Comparison of ENCODE assay signal across 15 cellular contexts in genomic region chr5:139263431-139263975, GRCh38. TPM values are rescaled to one million over a fixed set of nuclear protein-coding genes. Genes with fewer than 3 reads are reported as not detected.
A peak's percentile ranks its signal among the peaks of the same experiment; 100 is the strongest.
DNase-seq lines count a peak whose midpoint lies in the region; ATAC-seq and TF ChIP-seq lines count a peak whose summit lies in the region.
"Had no signal": no experiment of that assay in that cellular context is flagged by ENCODE, and none has a peak within 500 bp of the region (broad histone marks: within the 10 kb centered on the region; RNA-seq: fewer than 3 reads in every experiment).

No MANE protein-coding gene starts in this region.

- WGBS in hepatocyte (ENCODE audit: low lambda C conversion rate, missing lambda C conversion rate) = 92% methylated on average over 1 of the region's 1 CpG

- no peak overlapping the region for H3K27ac ChIP-seq in GM23338 (ENCODE audit: low read depth)
- H3K27ac ChIP-seq in hepatocyte = peak overlapping the region; percentile 11

- DNase-seq in GM23338 (ENCODE audit: low spot score) = no peak
- peak; percentile 37 for DNase-seq in MV-4-11 (lab: John Stamatoyannopoulos, UW)
- no peak for DNase-seq in hepatocyte (ENCODE audit: low spot score)
- DNase-seq in stimulated activated naive B cell treated with anti-CD40 and anti-IgM and Interleukin-4, amounts not matched to agents 10 μg/mL and 1 μg/mL and 100 μg/mL, for 72 hours = no peak
- DNase-seq in dedifferentiated amniotic fluid mesenchymal stem cell (ENCODE audit: extremely low spot score) = no peak
- DNase-seq: activated CD4-positive, alpha-beta T cell treated with anti-CD3 and anti-CD28 coated beads, Interleukin-2, amount 10 ng/mL, durations not matched to agents 7 days and 5 days; NCI-H1105 treated with DMSO at 0.1 percent for 48 hours; NCI-H345; WERI-Rb-1 had no signal

- H3K4me2 ChIP-seq in GM23338 (no peak overlapping the region), hepatocyte (no peak overlapping the region)

- H3K36me3 ChIP-seq in GM23338 (ENCODE audit: insufficient read depth) = no peaks in the 10 kb centered on the region
- no peaks in the 10 kb centered on the region for H3K36me3 ChIP-seq in hepatocyte (replicated peaks; ENCODE audit: insufficient read depth, low read depth)
- H3K36me3 ChIP-seq: WERI-Rb-1 had no signal

- H4K20me1 ChIP-seq in GM23338 (replicated peaks; ENCODE audit: insufficient read depth) (no peaks in the 10 kb centered on the region), hepatocyte (ENCODE audit: insufficient read depth, poor library complexity, severe bottlenecking) (no peaks in the 10 kb centered on the region)

- no peaks in the 10 kb centered on the region for H3K9me3 Mint-ChIP-seq in GM23338
- no peaks in the 10 kb centered on the region for H3K9me3 Mint-ChIP-seq in stimulated activated naive B cell treated with anti-CD40 and anti-IgM and Interleukin-4, amounts not matched to agents 10 μg/mL and 1 μg/mL and 100 μg/mL, for 72 hours
- H3K9me3 Mint-ChIP-seq: activated CD4-positive, alpha-beta T cell treated with anti-CD3 and anti-CD28 coated beads, Interleukin-2, amount 10 ng/mL, durations not matched to agents 7 days and 5 days; activated naive CD4-positive, alpha-beta T cell treated with anti-CD3 and anti-CD28 coated beads, Interleukin-2, amount 50 U/mL, for 72 hours; CD4-positive, alpha-beta memory T cell; stimulated activated effector memory CD8-positive, alpha-beta T cell treated with anti-CD3 and anti-CD28 coated beads, Interleukin-12 subunit alpha, Interleukin-12 subunit beta, amount 100 ng/mL, for 72 hours had no signal

- 0 out of 2 replicates have a peak overlapping the region, but pooled peaks have one; percentile 78 for H2AFZ ChIP-seq in GM23338
- no peak overlapping the region for H2AFZ ChIP-seq in hepatocyte

- no peaks in the 10 kb centered on the region for H3K9me3 ChIP-seq in hepatocyte (ENCODE audit: low read depth)

- H3F3A ChIP-seq in GM23338 (replicated peaks; ENCODE audit: low read depth) = 0 out of 2 replicates have a peak, but pooled peaks cover 3% of the 10 kb centered on the region

- ATAC-seq in GM23338 (no peak), GM18909 (IDR thresholded peaks at IDR 0.05; ENCODE audit: poor library complexity, unreplicated experiment) (no peak), GM18867 (IDR thresholded peaks at IDR 0.05; ENCODE audit: unreplicated experiment) (no peak)
- peak; percentile 29 to 30 for ATAC-seq in stimulated activated naive B cell treated with anti-CD40 and anti-IgM and Interleukin-4, amounts not matched to agents 10 μg/mL and 1 μg/mL and 100 μg/mL, for 72 hours (replicated peaks)

- H3K4me3 ChIP-seq in GM23338 = no peak overlapping the region
- no peak overlapping the region for H3K4me3 ChIP-seq in hepatocyte

- H3K36me3 Mint-ChIP-seq in GM23338 (ENCODE audit: low read depth) = no peaks in the 10 kb centered on the region
- H3K36me3 Mint-ChIP-seq in stimulated activated naive B cell treated with anti-CD40 and anti-IgM and Interleukin-4, amounts not matched to agents 10 μg/mL and 1 μg/mL and 100 μg/mL, for 72 hours = no peaks in the 10 kb centered on the region
- H3K36me3 Mint-ChIP-seq: activated naive CD4-positive, alpha-beta T cell treated with anti-CD3 and anti-CD28 coated beads, Interleukin-2, amount 50 U/mL, for 72 hours; CD4-positive, alpha-beta memory T cell; stimulated activated effector memory CD8-positive, alpha-beta T cell treated with anti-CD3 and anti-CD28 coated beads, Interleukin-12 subunit alpha, Interleukin-12 subunit beta, amount 100 ng/mL, for 72 hours had no signal

- H3K79me2 ChIP-seq in GM23338 (replicated peaks; ENCODE audit: insufficient read depth) (no peaks in the 10 kb centered on the region), hepatocyte (no peaks in the 10 kb centered on the region)

- H3K9me2 ChIP-seq in GM23338 (ENCODE audit: insufficient read depth) (peaks cover 1% of the 10 kb centered on the region; the same call in 1 of the 2 replicates), hepatocyte (replicated peaks; ENCODE audit: insufficient read depth) (no peaks in the 10 kb centered on the region)

- peaks cover 9% of the 10 kb centered on the region for H3K27me3 Mint-ChIP-seq in GM23338 (ENCODE audit: insufficient read depth, low read depth, poor library complexity)
- peaks cover 10 to 26% of the 10 kb centered on the region in 2 donors for H3K27me3 Mint-ChIP-seq in stimulated activated naive B cell treated with anti-CD40 and anti-IgM and Interleukin-4, amounts not matched to agents 10 μg/mL and 1 μg/mL and 100 μg/mL, for 72 hours

- H3K27ac Mint-ChIP-seq in GM23338 = no peak overlapping the region
- H3K27ac Mint-ChIP-seq in stimulated activated naive B cell treated with anti-CD40 and anti-IgM and Interleukin-4, amounts not matched to agents 10 μg/mL and 1 μg/mL and 100 μg/mL, for 72 hours = no peak overlapping the region
- H3K27ac Mint-ChIP-seq: activated CD4-positive, alpha-beta T cell treated with anti-CD3 and anti-CD28 coated beads, Interleukin-2, amount 10 ng/mL, durations not matched to agents 7 days and 5 days; dendritic cell treated with granulocyte-macrophage colony-stimulating factor and Interleukin-4, amounts not matched to agents 40 ng/mL and 50 ng/mL, for 4 days; stimulated activated effector memory CD8-positive, alpha-beta T cell treated with anti-CD3 and anti-CD28 coated beads, Interleukin-12 subunit alpha, Interleukin-12 subunit beta, amount 100 ng/mL, for 72 hours had no signal

- H3K27me3 ChIP-seq in GM23338 (ENCODE audit: insufficient read depth) (no peaks in the 10 kb centered on the region), hepatocyte (no peaks in the 10 kb centered on the region)

- TF ChIP-seq CTCF in GM23338 (conservative IDR thresholded peaks at IDR 0.05; ENCODE audit: low read depth in 2 of 2) (no peak), hepatocyte (IDR thresholded peaks at IDR 0.05; ENCODE audit: poor library complexity) (no peak)

- H3K4me3 Mint-ChIP-seq in GM23338 = no peak overlapping the region
- no peak overlapping the region for H3K4me3 Mint-ChIP-seq in stimulated activated naive B cell treated with anti-CD40 and anti-IgM and Interleukin-4, amounts not matched to agents 10 μg/mL and 1 μg/mL and 100 μg/mL, for 72 hours
- H3K4me3 Mint-ChIP-seq: activated CD4-positive, alpha-beta T cell treated with anti-CD3 and anti-CD28 coated beads, Interleukin-2, amount 10 ng/mL, durations not matched to agents 7 days and 5 days; CD4-positive, alpha-beta memory T cell; dendritic cell treated with granulocyte-macrophage colony-stimulating factor and Interleukin-4, amounts not matched to agents 40 ng/mL and 50 ng/mL, for 4 days; stimulated activated effector memory CD8-positive, alpha-beta T cell treated with anti-CD3 and anti-CD28 coated beads, Interleukin-12 subunit alpha, Interleukin-12 subunit beta, amount 100 ng/mL, for 72 hours had no signal

- H3K4me1 Mint-ChIP-seq in GM23338 = peaks cover 19% of the 10 kb centered on the region
- peaks cover 8 to 11% of the 10 kb centered on the region in 2 donors for H3K4me1 Mint-ChIP-seq in stimulated activated naive B cell treated with anti-CD40 and anti-IgM and Interleukin-4, amounts not matched to agents 10 μg/mL and 1 μg/mL and 100 μg/mL, for 72 hours

- H3K4me1 ChIP-seq in GM23338 (ENCODE audit: insufficient read depth) (peaks cover 4% of the 10 kb centered on the region; the same call in 1 of the 2 replicates), hepatocyte (ENCODE audit: insufficient read depth) (no peaks in the 10 kb centered on the region)

TF ChIP-seq in GM23338, 12 proteins besides CTCF, POLR2A, EP300 and RAD21:
- TF ChIP-seq EZH2phosphoT487 (IDR thresholded peaks at IDR 0.05; ENCODE audit: unreplicated experiment) (no peak), POLR2AphosphoS5 (IDR thresholded peaks at IDR 0.05; ENCODE audit: low read depth) (no peak), NANOG (IDR thresholded peaks at IDR 0.05; ENCODE audit: borderline replicate concordance) (no peak), CREB1 (CRISPR knock-in tag; IDR thresholded peaks at IDR 0.05; ENCODE audit: low read depth) (no peak), ZNF331 (CRISPR knock-in tag; IDR thresholded peaks at IDR 0.05; ENCODE audit: low read depth) (no peak), REST (IDR thresholded peaks at IDR 0.05; ENCODE audit: unreplicated experiment) (no peak), ZNF114 (CRISPR knock-in tag; IDR thresholded peaks at IDR 0.05) (no peak)

RNA-seq across cellular contexts. Expression of gene MATR3, which starts 30.0 kb away (rescaled TPM):
- 506 and 546 TPM in 2 replicates for total RNA-seq in GM23338 (2014; rRNA removed; shearing (Covaris generic))
- polyA plus RNA-seq in GM23338 (2016; fragmentation: Nextera tagmentation; extraction: Ambion mirVana) = 226 and 278 TPM in 2 replicates
- total RNA-seq in hepatocyte = 346 and 355 TPM in 2 replicates
- 176 and 183 TPM in 2 replicates for polyA plus RNA-seq in hepatocyte

Comparison
In these comparisons a context has a peak if more than half of its experiments do, and no peak if none do; other contexts are left out.
1. ATAC-seq: peak in stimulated activated naive B cell treated with anti-CD40 and anti-IgM and Interleukin-4, amounts not matched to agents 10 μg/mL and 1 μg/mL and 100 μg/mL, for 72 hours (2 of 2); none in GM23338 (single experiment), GM18909 (single experiment) and GM18867 (single experiment).